In the genomic region with DNA sequence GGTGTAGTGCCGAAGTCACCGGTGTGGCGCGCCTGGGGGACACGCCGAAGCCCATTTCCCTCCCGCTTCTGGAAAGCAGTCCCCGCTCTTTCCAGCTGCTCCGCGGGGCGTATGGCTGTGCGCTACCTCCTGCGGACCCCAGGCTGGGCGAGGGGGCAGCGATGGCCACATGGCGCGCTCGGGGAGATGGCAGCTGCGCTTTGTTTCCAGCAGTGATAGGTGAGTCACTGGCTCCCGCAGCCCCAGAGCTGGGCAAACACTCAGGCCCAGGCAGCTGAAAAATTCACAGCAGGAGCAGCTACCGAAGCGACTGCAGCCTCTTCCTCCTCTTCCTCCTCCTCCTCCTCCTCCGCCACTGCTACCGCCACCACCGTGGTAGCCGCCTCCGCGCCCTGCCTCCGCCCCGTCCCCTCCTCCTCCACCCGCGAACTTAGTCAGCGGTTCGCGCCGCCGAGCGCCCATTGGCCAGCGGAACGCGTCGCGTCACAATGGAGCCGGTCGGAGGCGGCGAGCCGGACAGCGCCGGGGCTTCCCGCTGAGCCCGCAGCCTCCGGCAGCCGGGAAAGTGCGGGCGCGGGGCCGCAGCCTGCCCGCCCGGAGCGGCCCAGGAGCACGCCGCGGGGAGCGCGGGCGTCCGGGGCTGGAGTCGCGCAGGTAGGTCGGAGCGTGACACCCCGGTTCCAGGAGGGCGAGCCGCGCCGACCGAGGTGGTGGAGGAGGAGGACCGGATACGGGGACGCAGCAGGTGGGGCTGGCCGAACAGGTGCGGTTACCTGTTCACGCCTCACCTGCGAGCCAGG, we compare ENCODE assay signal across 1 cellular context.
TF ChIP-seq lines count a peak whose summit lies in the region.

A gene (plus strand): TSS at position 461 of the 800 bp plus-strand sequence. CDS start 57,822 bp downstream, outside the sequence.

TF ChIP-seq in K562, 482 proteins besides CTCF, POLR2A, EP300 and RAD21 (continued from another document and continues in another):
- TF ChIP-seq, protein P1, sequence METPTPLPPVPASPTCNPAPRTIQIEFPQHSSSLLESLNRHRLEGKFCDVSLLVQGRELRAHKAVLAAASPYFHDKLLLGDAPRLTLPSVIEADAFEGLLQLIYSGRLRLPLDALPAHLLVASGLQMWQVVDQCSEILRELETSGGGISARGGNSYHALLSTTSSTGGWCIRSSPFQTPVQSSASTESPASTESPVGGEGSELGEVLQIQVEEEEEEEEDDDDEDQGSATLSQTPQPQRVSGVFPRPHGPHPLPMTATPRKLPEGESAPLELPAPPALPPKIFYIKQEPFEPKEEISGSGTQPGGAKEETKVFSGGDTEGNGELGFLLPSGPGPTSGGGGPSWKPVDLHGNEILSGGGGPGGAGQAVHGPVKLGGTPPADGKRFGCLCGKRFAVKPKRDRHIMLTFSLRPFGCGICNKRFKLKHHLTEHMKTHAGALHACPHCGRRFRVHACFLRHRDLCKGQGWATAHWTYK (CRISPR knock-in tag; IDR thresholded peaks at IDR 0.05) = peak; percentile 73; the same call in 1 of the 2 replicates
- TF ChIP-seq WHSC1 (IDR thresholded peaks at IDR 0.05; ENCODE audit: low read length) = no peak
- peak; percentile 61; the same call in 1 of the 2 replicates for TF ChIP-seq NBN (IDR thresholded peaks at IDR 0.05; ENCODE audit: low read depth)
- peak; percentile 67; the same call in 1 of the 2 replicates for TF ChIP-seq ZNF311 (CRISPR knock-in tag; IDR thresholded peaks at IDR 0.05)
- TF ChIP-seq, protein P2, sequence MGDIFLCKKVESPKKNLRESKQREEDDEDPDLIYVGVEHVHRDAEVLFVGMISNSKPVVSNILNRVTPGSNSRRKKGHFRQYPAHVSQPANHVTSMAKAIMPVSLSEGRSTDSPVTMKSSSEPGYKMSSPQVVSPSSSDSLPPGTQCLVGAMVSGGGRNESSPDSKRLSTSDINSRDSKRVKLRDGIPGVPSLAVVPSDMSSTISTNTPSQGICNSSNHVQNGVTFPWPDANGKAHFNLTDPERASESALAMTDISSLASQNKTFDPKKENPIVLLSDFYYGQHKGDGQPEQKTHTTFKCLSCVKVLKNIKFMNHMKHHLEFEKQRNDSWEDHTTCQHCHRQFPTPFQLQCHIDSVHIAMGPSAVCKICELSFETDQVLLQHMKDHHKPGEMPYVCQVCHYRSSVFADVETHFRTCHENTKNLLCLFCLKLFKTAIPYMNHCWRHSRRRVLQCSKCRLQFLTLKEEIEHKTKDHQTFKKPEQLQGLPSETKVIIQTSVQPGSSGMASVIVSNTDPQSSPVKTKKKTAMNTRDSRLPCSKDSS (IDR thresholded peaks at IDR 0.05; ENCODE audit: low read depth, partially characterized antibody) = no peak
- TF ChIP-seq, protein P3, sequence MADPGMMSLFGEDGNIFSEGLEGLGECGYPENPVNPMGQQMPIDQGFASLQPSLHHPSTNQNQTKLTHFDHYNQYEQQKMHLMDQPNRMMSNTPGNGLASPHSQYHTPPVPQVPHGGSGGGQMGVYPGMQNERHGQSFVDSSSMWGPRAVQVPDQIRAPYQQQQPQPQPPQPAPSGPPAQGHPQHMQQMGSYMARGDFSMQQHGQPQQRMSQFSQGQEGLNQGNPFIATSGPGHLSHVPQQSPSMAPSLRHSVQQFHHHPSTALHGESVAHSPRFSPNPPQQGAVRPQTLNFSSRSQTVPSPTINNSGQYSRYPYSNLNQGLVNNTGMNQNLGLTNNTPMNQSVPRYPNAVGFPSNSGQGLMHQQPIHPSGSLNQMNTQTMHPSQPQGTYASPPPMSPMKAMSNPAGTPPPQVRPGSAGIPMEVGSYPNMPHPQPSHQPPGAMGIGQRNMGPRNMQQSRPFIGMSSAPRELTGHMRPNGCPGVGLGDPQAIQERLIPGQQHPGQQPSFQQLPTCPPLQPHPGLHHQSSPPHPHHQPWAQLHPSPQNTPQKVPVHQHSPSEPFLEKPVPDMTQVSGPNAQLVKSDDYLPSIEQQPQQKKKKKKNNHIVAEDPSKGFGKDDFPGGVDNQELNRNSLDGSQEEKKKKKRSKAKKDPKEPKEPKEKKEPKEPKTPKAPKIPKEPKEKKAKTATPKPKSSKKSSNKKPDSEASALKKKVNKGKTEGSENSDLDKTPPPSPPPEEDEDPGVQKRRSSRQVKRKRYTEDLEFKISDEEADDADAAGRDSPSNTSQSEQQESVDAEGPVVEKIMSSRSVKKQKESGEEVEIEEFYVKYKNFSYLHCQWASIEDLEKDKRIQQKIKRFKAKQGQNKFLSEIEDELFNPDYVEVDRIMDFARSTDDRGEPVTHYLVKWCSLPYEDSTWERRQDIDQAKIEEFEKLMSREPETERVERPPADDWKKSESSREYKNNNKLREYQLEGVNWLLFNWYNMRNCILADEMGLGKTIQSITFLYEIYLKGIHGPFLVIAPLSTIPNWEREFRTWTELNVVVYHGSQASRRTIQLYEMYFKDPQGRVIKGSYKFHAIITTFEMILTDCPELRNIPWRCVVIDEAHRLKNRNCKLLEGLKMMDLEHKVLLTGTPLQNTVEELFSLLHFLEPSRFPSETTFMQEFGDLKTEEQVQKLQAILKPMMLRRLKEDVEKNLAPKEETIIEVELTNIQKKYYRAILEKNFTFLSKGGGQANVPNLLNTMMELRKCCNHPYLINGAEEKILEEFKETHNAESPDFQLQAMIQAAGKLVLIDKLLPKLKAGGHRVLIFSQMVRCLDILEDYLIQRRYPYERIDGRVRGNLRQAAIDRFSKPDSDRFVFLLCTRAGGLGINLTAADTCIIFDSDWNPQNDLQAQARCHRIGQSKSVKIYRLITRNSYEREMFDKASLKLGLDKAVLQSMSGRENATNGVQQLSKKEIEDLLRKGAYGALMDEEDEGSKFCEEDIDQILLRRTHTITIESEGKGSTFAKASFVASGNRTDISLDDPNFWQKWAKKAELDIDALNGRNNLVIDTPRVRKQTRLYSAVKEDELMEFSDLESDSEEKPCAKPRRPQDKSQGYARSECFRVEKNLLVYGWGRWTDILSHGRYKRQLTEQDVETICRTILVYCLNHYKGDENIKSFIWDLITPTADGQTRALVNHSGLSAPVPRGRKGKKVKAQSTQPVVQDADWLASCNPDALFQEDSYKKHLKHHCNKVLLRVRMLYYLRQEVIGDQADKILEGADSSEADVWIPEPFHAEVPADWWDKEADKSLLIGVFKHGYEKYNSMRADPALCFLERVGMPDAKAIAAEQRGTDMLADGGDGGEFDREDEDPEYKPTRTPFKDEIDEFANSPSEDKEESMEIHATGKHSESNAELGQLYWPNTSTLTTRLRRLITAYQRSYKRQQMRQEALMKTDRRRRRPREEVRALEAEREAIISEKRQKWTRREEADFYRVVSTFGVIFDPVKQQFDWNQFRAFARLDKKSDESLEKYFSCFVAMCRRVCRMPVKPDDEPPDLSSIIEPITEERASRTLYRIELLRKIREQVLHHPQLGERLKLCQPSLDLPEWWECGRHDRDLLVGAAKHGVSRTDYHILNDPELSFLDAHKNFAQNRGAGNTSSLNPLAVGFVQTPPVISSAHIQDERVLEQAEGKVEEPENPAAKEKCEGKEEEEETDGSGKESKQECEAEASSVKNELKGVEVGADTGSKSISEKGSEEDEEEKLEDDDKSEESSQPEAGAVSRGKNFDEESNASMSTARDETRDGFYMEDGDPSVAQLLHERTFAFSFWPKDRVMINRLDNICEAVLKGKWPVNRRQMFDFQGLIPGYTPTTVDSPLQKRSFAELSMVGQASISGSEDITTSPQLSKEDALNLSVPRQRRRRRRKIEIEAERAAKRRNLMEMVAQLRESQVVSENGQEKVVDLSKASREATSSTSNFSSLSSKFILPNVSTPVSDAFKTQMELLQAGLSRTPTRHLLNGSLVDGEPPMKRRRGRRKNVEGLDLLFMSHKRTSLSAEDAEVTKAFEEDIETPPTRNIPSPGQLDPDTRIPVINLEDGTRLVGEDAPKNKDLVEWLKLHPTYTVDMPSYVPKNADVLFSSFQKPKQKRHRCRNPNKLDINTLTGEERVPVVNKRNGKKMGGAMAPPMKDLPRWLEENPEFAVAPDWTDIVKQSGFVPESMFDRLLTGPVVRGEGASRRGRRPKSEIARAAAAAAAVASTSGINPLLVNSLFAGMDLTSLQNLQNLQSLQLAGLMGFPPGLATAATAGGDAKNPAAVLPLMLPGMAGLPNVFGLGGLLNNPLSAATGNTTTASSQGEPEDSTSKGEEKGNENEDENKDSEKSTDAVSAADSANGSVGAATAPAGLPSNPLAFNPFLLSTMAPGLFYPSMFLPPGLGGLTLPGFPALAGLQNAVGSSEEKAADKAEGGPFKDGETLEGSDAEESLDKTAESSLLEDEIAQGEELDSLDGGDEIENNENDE (IDR thresholded peaks at IDR 0.05; ENCODE audit: low read depth, low read length) = no peak
- TF ChIP-seq, protein P4, sequence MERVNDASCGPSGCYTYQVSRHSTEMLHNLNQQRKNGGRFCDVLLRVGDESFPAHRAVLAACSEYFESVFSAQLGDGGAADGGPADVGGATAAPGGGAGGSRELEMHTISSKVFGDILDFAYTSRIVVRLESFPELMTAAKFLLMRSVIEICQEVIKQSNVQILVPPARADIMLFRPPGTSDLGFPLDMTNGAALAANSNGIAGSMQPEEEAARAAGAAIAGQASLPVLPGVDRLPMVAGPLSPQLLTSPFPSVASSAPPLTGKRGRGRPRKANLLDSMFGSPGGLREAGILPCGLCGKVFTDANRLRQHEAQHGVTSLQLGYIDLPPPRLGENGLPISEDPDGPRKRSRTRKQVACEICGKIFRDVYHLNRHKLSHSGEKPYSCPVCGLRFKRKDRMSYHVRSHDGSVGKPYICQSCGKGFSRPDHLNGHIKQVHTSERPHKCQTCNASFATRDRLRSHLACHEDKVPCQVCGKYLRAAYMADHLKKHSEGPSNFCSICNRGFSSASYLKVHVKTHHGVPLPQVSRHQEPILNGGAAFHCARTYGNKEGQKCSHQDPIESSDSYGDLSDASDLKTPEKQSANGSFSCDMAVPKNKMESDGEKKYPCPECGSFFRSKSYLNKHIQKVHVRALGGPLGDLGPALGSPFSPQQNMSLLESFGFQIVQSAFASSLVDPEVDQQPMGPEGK (CRISPR knock-in tag; IDR thresholded peaks at IDR 0.05; ENCODE audit: borderline replicate concordance) = no peak
- no peak for TF ChIP-seq BRF1 (IDR thresholded peaks at IDR 0.05; ENCODE audit: borderline replicate concordance, extremely low read depth, insufficient read length)
- TF ChIP-seq TCFL5 (CRISPR knock-in tag; conservative IDR thresholded peaks at IDR 0.05) = no peak
- no peak for TF ChIP-seq KDM4B (IDR thresholded peaks at IDR 0.05; ENCODE audit: borderline replicate concordance in 2 of 2, low read depth in 1 of 2)
- TF ChIP-seq, protein P5, sequence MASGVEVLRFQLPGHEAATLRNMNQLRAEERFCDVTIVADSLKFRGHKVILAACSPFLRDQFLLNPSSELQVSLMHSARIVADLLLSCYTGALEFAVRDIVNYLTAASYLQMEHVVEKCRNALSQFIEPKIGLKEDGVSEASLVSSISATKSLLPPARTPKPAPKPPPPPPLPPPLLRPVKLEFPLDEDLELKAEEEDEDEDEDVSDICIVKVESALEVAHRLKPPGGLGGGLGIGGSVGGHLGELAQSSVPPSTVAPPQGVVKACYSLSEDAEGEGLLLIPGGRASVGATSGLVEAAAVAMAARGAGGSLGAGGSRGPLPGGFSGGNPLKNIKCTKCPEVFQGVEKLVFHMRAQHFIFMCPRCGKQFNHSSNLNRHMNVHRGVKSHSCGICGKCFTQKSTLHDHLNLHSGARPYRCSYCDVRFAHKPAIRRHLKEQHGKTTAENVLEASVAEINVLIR (CRISPR knock-in tag; IDR thresholded peaks at IDR 0.05) = peak; percentile 72; the same call in 1 of the 2 replicates
- TF ChIP-seq, protein P6, sequence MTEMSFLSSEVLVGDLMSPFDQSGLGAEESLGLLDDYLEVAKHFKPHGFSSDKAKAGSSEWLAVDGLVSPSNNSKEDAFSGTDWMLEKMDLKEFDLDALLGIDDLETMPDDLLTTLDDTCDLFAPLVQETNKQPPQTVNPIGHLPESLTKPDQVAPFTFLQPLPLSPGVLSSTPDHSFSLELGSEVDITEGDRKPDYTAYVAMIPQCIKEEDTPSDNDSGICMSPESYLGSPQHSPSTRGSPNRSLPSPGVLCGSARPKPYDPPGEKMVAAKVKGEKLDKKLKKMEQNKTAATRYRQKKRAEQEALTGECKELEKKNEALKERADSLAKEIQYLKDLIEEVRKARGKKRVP (CRISPR knock-in tag; IDR thresholded peaks at IDR 0.05) = no peak
- no peak for TF ChIP-seq MIER1 (IDR thresholded peaks at IDR 0.05; ENCODE audit: low read depth)
- TF ChIP-seq ZNF134 (CRISPR knock-in tag; conservative IDR thresholded peaks at IDR 0.05) = peak; percentile 42
- TF ChIP-seq ZNF75A (CRISPR knock-in tag; IDR thresholded peaks at IDR 0.05) = no peak
- TF ChIP-seq E2F3 (CRISPR knock-in tag; IDR thresholded peaks at IDR 0.05) = peak; percentile 59; the same call in 1 of the 2 replicates
- TF ChIP-seq, protein P7, sequence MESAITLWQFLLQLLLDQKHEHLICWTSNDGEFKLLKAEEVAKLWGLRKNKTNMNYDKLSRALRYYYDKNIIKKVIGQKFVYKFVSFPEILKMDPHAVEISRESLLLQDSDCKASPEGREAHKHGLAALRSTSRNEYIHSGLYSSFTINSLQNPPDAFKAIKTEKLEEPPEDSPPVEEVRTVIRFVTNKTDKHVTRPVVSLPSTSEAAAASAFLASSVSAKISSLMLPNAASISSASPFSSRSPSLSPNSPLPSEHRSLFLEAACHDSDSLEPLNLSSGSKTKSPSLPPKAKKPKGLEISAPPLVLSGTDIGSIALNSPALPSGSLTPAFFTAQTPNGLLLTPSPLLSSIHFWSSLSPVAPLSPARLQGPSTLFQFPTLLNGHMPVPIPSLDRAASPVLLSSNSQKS (CRISPR knock-in tag; IDR thresholded peaks at IDR 0.05) = no peak
- TF ChIP-seq CBX1 (IDR thresholded peaks at IDR 0.05; ENCODE audit: low read depth) = 0 out of 2 replicates have a peak, but pooled peaks have one; percentile 71
- TF ChIP-seq, protein P8, sequence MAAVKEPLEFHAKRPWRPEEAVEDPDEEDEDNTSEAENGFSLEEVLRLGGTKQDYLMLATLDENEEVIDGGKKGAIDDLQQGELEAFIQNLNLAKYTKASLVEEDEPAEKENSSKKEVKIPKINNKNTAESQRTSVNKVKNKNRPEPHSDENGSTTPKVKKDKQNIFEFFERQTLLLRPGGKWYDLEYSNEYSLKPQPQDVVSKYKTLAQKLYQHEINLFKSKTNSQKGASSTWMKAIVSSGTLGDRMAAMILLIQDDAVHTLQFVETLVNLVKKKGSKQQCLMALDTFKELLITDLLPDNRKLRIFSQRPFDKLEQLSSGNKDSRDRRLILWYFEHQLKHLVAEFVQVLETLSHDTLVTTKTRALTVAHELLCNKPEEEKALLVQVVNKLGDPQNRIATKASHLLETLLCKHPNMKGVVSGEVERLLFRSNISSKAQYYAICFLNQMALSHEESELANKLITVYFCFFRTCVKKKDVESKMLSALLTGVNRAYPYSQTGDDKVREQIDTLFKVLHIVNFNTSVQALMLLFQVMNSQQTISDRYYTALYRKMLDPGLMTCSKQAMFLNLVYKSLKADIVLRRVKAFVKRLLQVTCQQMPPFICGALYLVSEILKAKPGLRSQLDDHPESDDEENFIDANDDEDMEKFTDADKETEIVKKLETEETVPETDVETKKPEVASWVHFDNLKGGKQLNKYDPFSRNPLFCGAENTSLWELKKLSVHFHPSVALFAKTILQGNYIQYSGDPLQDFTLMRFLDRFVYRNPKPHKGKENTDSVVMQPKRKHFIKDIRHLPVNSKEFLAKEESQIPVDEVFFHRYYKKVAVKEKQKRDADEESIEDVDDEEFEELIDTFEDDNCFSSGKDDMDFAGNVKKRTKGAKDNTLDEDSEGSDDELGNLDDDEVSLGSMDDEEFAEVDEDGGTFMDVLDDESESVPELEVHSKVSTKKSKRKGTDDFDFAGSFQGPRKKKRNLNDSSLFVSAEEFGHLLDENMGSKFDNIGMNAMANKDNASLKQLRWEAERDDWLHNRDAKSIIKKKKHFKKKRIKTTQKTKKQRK (IDR thresholded peaks at IDR 0.05; ENCODE audit: borderline replicate concordance, low read depth, low read length) = no peak
- no peak for TF ChIP-seq MTA2 (IDR thresholded peaks at IDR 0.05; ENCODE audit: low read depth)
- TF ChIP-seq ZBTB7A (IDR thresholded peaks at IDR 0.05; ENCODE audit: borderline replicate concordance, control insufficient read depth, low read depth, low read length) = peak; percentile 30; the same call in 1 of the 2 replicates
- TF ChIP-seq BRD4 (IDR thresholded peaks at IDR 0.05) = peak; percentile 82; the same call in 1 of the 2 replicates
- TF ChIP-seq ARID1B (IDR thresholded peaks at IDR 0.05) = peak; percentile 61
- TF ChIP-seq FOXJ3 (CRISPR knock-in tag; IDR thresholded peaks at IDR 0.05) = no peak
- TF ChIP-seq ZNF12 (CRISPR knock-in tag; IDR thresholded peaks at IDR 0.05) = no peak; the same call in 1 of the 2 replicates
- peak; percentile 96 for TF ChIP-seq FOXK1 (CRISPR knock-in tag; IDR thresholded peaks at IDR 0.05; ENCODE audit: borderline replicate concordance)
